Comparison of ENCODE assay signal across 21 cellular contexts in genomic region chr13:94267581-94267980, GRCh38.
"Had no signal": no experiment of that assay in that cellular context is flagged by ENCODE, and none has a peak within 500 bp of the region (broad histone marks: within the 10 kb centered on the region; RNA-seq: fewer than 3 reads in every experiment).

No MANE protein-coding gene starts in this region.

- H3K36me3 Mint-ChIP-seq: activated naive CD8-positive, alpha-beta T cell treated with anti-CD3 and anti-CD28 coated beads, Interleukin-2, amount 10 ng/mL, durations not matched to agents 7 days and 5 days; memory B cell; natural killer cell treated with Interleukin-12 subunit alpha and Interleukin-12 subunit beta and Interleukin-15 and Interleukin-18, amount 100 ng/mL, for 72 hours had no signal

- H3K27me3 ChIP-seq: brain microvascular endothelial cell, esophagus squamous epithelium, upper lobe of left lung had no signal

- H3K4me1 ChIP-seq: esophagus squamous epithelium, prostate gland, upper lobe of left lung had no signal

- H3K4me3 Mint-ChIP-seq: activated naive CD8-positive, alpha-beta T cell treated with anti-CD3 and anti-CD28 coated beads, Interleukin-2, amount 10 ng/mL, durations not matched to agents 7 days and 5 days; central memory CD8-positive, alpha-beta T cell; memory B cell; natural killer cell treated with Interleukin-12 subunit alpha and Interleukin-12 subunit beta and Interleukin-15 and Interleukin-18, amount 100 ng/mL, for 72 hours had no signal

- H3K9me3 Mint-ChIP-seq: natural killer cell treated with Interleukin-12 subunit alpha and Interleukin-12 subunit beta and Interleukin-15 and Interleukin-18, amount 100 ng/mL, for 72 hours had no signal

- ATAC-seq: left ventricle myocardium superior; natural killer cell treated with Interleukin-12 subunit alpha and Interleukin-12 subunit beta and Interleukin-15 and Interleukin-18, amount 100 ng/mL, for 72 hours; right cardiac atrium; stimulated activated naive CD8-positive, alpha-beta T cell treated with anti-CD3 and anti-CD28 coated beads, Interleukin-15, Interleukin-2, amounts not matched to agents 100 U/mL and 50 U/mL, for 24 hours had no signal

- H3K27ac ChIP-seq: brain microvascular endothelial cell, esophagus squamous epithelium, prostate gland, upper lobe of left lung had no signal

- H3K27me3 Mint-ChIP-seq: activated naive CD8-positive, alpha-beta T cell treated with anti-CD3 and anti-CD28 coated beads, Interleukin-2, amount 10 ng/mL, durations not matched to agents 7 days and 5 days; memory B cell had no signal

- H3K4me1 Mint-ChIP-seq: central memory CD8-positive, alpha-beta T cell; memory B cell had no signal

- H3K9me3 ChIP-seq: esophagus squamous epithelium, prostate gland, upper lobe of left lung had no signal

- DNase-seq: activated CD4-positive, CD25-positive, alpha-beta regulatory T cell treated with anti-CD3 and anti-CD28 coated beads, Interleukin-2, amount 50 U/mL, for 72 hours; activated naive CD4-positive, alpha-beta T cell; activated naive CD8-positive, alpha-beta T cell treated with anti-CD3 and anti-CD28 coated beads, Interleukin-2, amount 10 ng/mL, durations not matched to agents 7 days and 5 days; activated T-cell treated with anti-CD3 and anti-CD28 coated beads for 4 hours; brain microvascular endothelial cell; cortex of kidney; effector CD4-positive, alpha-beta T cell; esophagus squamous epithelium; foreskin fibroblast; hypothalamus; left ventricle myocardium superior; occipital lobe; right cardiac atrium; small intestine; stimulated activated naive CD8-positive, alpha-beta T cell treated with anti-CD3 and anti-CD28 coated beads, Interleukin-15, Interleukin-2, amounts not matched to agents 100 U/mL and 50 U/mL, for 24 hours; T-helper 9 cell; upper lobe of left lung had no signal

- H3K4me3 ChIP-seq: esophagus squamous epithelium, prostate gland, upper lobe of left lung had no signal

- H3K36me3 ChIP-seq: brain microvascular endothelial cell, esophagus squamous epithelium, prostate gland, upper lobe of left lung had no signal

- H3K27ac Mint-ChIP-seq: activated naive CD8-positive, alpha-beta T cell treated with anti-CD3 and anti-CD28 coated beads, Interleukin-2, amount 10 ng/mL, durations not matched to agents 7 days and 5 days; memory B cell; natural killer cell treated with Interleukin-12 subunit alpha and Interleukin-12 subunit beta and Interleukin-15 and Interleukin-18, amount 100 ng/mL, for 72 hours had no signal
